Comparison of ENCODE assay signal across 20 cellular contexts in genomic region chr3:171177553-171177952, GRCh38.
"Had no signal": no experiment of that assay in that cellular context is flagged by ENCODE, and none has a peak within 500 bp of the region (broad histone marks: within the 10 kb centered on the region; RNA-seq: fewer than 3 reads in every experiment).

No MANE protein-coding gene starts in this region.

- DNase-seq: KBM-7, MV-4-11, NCI-H1048, NCI-H1105 treated with DMSO at 0.1 percent for 48 hours, NCI-H1417 treated with DMSO at 0.1 percent for 48 hours, NCI-H146, NCI-H1694 treated with DMSO at 0.1 percent for 48 hours, NCI-H1930, NCI-H2081, NCI-H2107, NCI-H2171, NCI-H226, NCI-H510A, NCI-H524 treated with DMSO at 0.1 percent for 48 hours, NCI-H69, NCI-H774, Right ventricle myocardium superior, RPMI8226, SK-N-SH had no signal

- H3K9me3 ChIP-seq: SK-N-SH had no signal

- FAIRE-seq: RCC 7860 had no signal
